14 cellular contexts compared by ENCODE assay signal in genomic region chr9:27094640-27095039, GRCh38. TPM values are rescaled to one million over a fixed set of nuclear protein-coding genes. Genes with fewer than 3 reads are reported as not detected.
DNase-seq lines count a peak whose midpoint lies in the region; ATAC-seq and TF ChIP-seq lines count a peak whose summit lies in the region.
"Had no signal": no experiment of that assay in that cellular context is flagged by ENCODE, and none has a peak within 500 bp of the region (broad histone marks: within the 10 kb centered on the region; RNA-seq: fewer than 3 reads in every experiment).

No MANE protein-coding gene starts in this region.

- H3K27ac ChIP-seq in heart left ventricle (peak overlapping the region in 3 of 12 donors; percentile 18 to 35 (median 24)), left ventricle myocardium inferior (replicated peaks) (no peak overlapping the region), mammary epithelial cell (ENCODE audit: insufficient read depth, low read depth, low read length) (peak overlapping the region; percentile 3), aorta (ENCODE audit: low read depth in 1 of 2, low read length in 2 of 2) (no peak overlapping the region)

- intact Hi-C loops in heart left ventricle (cut with DNase I) (loop anchor here in 4 of 10 donors (10.0 kb wide), 2 partner anchors 60 kb away; no protein-coding TSS in a partner anchor), left ventricle myocardium inferior (cut with micrococcal nuclease) (no loop called here), mammary epithelial cell (cut with micrococcal nuclease) (loop anchor here (10.0 kb wide), 1 partner anchor 90 kb away; no protein-coding TSS in a partner anchor), aorta (cut with DNase I) (no loop called here)

- no peak for TF ChIP-seq CTCF in heart left ventricle (IDR thresholded peaks at IDR 0.05)
- TF ChIP-seq CTCF in left ventricle myocardium inferior (IDR thresholded peaks at IDR 0.05; ENCODE audit: borderline replicate concordance): no peak
- no peak for TF ChIP-seq CTCF in mammary epithelial cell (conservative IDR thresholded peaks at IDR 0.05 in 1 of 2, IDR thresholded peaks at IDR 0.05 in 1 of 2; ENCODE audit: extremely low read depth in 1 of 2, insufficient read depth in 1 of 2, low read depth in 1 of 2, low read length in 2 of 2)

- H3K4me1 ChIP-seq in heart left ventricle: peaks cover 0 to 10% (median 0%) of the 10 kb centered on the region in 12 donors
- peaks cover 9% of the 10 kb centered on the region for H3K4me1 ChIP-seq in left ventricle myocardium inferior
- peaks cover 10% of the 10 kb centered on the region for H3K4me1 ChIP-seq in mammary epithelial cell (ENCODE audit: insufficient read depth, low read length)
- H3K4me1 ChIP-seq in aorta (ENCODE audit: control insufficient read depth in 1 of 2, insufficient read depth in 2 of 2, low read length in 2 of 2): no peaks in the 10 kb centered on the region

- no peaks in the 10 kb centered on the region for H4K20me1 ChIP-seq in mammary epithelial cell (ENCODE audit: insufficient read depth, low read length)

- in situ Hi-C loops in mammary epithelial cell (cut with MboI; ENCODE audit: low sequenced_read_pairs in 2 of 2): no loop called here

- TF ChIP-seq POLR2A in heart left ventricle (IDR thresholded peaks at IDR 0.05): no peak

- peak in 3 of 4 donors; percentile 73 to 78 (median 75) for ATAC-seq in heart left ventricle
- peak; percentile 36 for ATAC-seq in aorta (ENCODE audit: low FRiP score)
- no peak for ATAC-seq in GM19351 (IDR thresholded peaks at IDR 0.05; ENCODE audit: unreplicated experiment)
- no peak for ATAC-seq in GM21367 (IDR thresholded peaks at IDR 0.05; ENCODE audit: unreplicated experiment)
- ATAC-seq: natural killer cell treated with Interleukin-12 subunit alpha and Interleukin-12 subunit beta and Interleukin-15 and Interleukin-18, amount 100 ng/mL, for 72 hours; stimulated activated effector memory CD8-positive, alpha-beta T cell treated with anti-CD3 and anti-CD28 coated beads, Interleukin-12 subunit alpha, Interleukin-12 subunit beta, amount 100 ng/mL, for 72 hours had no signal

- no peaks in the 10 kb centered on the region for H3K9me3 ChIP-seq in heart left ventricle
- no peaks in the 10 kb centered on the region for H3K9me3 ChIP-seq in left ventricle myocardium inferior (replicated peaks)
- H3K9me3 ChIP-seq in mammary epithelial cell (replicated peaks; ENCODE audit: insufficient read depth, low read length): no peaks in the 10 kb centered on the region
- H3K9me3 ChIP-seq in aorta (ENCODE audit: control insufficient read depth, low read length): no peaks in the 10 kb centered on the region

- CTCF ChIA-PET in mammary epithelial cell (lab: Charles Lee; ENCODE audit: low non-redundant PET): no interaction called here

- H3K9ac ChIP-seq in mammary epithelial cell (ENCODE audit: insufficient read depth, low read length): no peak overlapping the region

- no peaks in the 10 kb centered on the region for H3K27me3 ChIP-seq in heart left ventricle
- H3K27me3 ChIP-seq in left ventricle myocardium inferior (ENCODE audit: low read depth): no peaks in the 10 kb centered on the region
- H3K27me3 ChIP-seq in mammary epithelial cell (ENCODE audit: insufficient read depth, low read length): no peaks in the 10 kb centered on the region
- H3K27me3 ChIP-seq in aorta (ENCODE audit: control insufficient read depth in 1 of 2, insufficient read depth in 2 of 2, low read length in 1 of 2): no peaks in the 10 kb centered on the region

- H2AFZ ChIP-seq in mammary epithelial cell (ENCODE audit: low read depth, low read length): peak overlapping the region; percentile 9

- H3K36me3 ChIP-seq in heart left ventricle (no peaks in the 10 kb centered on the region), left ventricle myocardium inferior (no peaks in the 10 kb centered on the region), mammary epithelial cell (ENCODE audit: insufficient read depth, low read length) (no peaks in the 10 kb centered on the region), aorta (ENCODE audit: control insufficient read depth in 1 of 2, insufficient read depth in 2 of 2, low read length in 1 of 2) (no peaks in the 10 kb centered on the region)

- dilution Hi-C loops in mammary epithelial cell (cut with HindIII; ENCODE audit: low sequenced_read_pairs): no loop called here

- H3K4me2 ChIP-seq in mammary epithelial cell (ENCODE audit: insufficient read depth, low read depth, low read length): no peak overlapping the region

- no TSS peak for BruUV-seq in mammary epithelial cell (replicated peaks; lab: Mats Ljungman, UMichigan)

- DNase-seq in heart left ventricle (peak in 1 of 5 donors; percentile 41), left ventricle myocardium inferior (no peak), mammary epithelial cell (peak; percentile 67), kidney glomerular epithelial cell (lab: John Stamatoyannopoulos, UW) (peak; percentile 11), aorta (no peak), NCI-H128 (lab: John Stamatoyannopoulos, UW; ENCODE audit: unreplicated experiment) (no peak)
- DNase-seq: activated CD4-positive, CD25-positive, alpha-beta regulatory T cell treated with anti-CD3 and anti-CD28 coated beads, Interleukin-2, amount 50 U/mL, for 72 hours; cortex of kidney; KG1 had no signal

- 26 to 63% (median 39%) methylated on average over 1 of the region's 1 CpG for WGBS in heart left ventricle, 4 donors
- WGBS in mammary epithelial cell (ENCODE audit: low coverage, missing lambda C conversion rate): 0% methylated on average over 1 of the region's 1 CpG
- 5 to 12% methylated on average over 1 of the region's 1 CpG for WGBS in aorta, 2 donors

- H3K4me3 ChIP-seq in heart left ventricle: no peak overlapping the region
- no peak overlapping the region for H3K4me3 ChIP-seq in left ventricle myocardium inferior
- no peak overlapping the region for H3K4me3 ChIP-seq in mammary epithelial cell (replicated peaks in 1 of 3; ENCODE audit: insufficient read depth in 1 of 3, low read depth in 2 of 3, low read length in 3 of 3)
- no peak overlapping the region for H3K4me3 ChIP-seq in aorta (ENCODE audit: low read length in 2 of 2)

- H3K79me2 ChIP-seq in mammary epithelial cell (ENCODE audit: insufficient read depth, low read length): no peaks in the 10 kb centered on the region

RNA-seq across cellular contexts. Expression of gene TEK, which starts 14.4 kb away (rescaled TPM):
- total RNA-seq in heart left ventricle (10 to 100 TPM; 11.9 to 36.5 (median 19.2) TPM), left ventricle myocardium inferior (21.7 TPM), mammary epithelial cell (under 1 TPM in 1 of 2 donors, not detected in 1; 0.09 TPM), aorta (10 to 100 TPM; 18.2 to 26.0 TPM)
- polyA plus RNA-seq in heart left ventricle (10 to 100 TPM in 1 of 2 donors, 1 to 10 TPM in 1; 6.4 to 17.7 TPM), mammary epithelial cell (0.02 TPM), aorta (1 to 10 TPM; 1.5 to 1.9 TPM)
- polyA minus RNA-seq in mammary epithelial cell: not detected
- total RNA-seq: A673; natural killer cell treated with Interleukin-12 subunit alpha and Interleukin-12 subunit beta and Interleukin-15 and Interleukin-18, amount 100 ng/mL, for 72 hours had no signal

Comparison
In these comparisons a context has a peak if more than half of its experiments do, and no peak if none do; other contexts are left out.
1. ATAC-seq: peak in heart left ventricle (3 of 4) and aorta (single experiment); none in GM19351 (single experiment) and GM21367 (single experiment).
2. DNase-seq: peak in mammary epithelial cell (single experiment) and kidney glomerular epithelial cell (single experiment); none in left ventricle myocardium inferior (single experiment), aorta (0 of 2) and NCI-H128 (single experiment).
3. RNA of gene TEK, which starts 14.4 kb away (total RNA-seq): 18.2 to 26.0 TPM in aorta, 21.7 TPM in left ventricle myocardium inferior (single experiment) and 11.9 to 36.5 TPM in heart left ventricle; 0.09 TPM in mammary epithelial cell; every median in the first group is over 10 times any median in the second.